In the genomic region with DNA sequence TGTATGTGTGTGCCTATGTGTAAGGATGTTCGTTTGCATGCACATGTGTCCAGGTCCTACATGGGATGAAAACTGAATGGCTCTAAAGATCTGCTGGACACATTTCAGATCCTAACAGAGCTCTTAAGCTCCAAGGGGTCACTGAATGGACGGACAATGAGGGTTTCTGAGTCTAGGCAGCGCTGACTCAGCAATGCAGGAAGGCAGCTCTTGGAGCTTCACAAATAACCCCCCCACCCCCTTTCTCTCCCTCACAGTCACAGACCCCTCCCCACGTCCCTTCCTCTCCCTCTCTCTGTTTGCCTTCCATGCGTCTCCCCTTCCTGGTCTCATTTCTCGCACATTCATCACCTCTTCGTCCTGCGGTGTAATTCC, we compare ENCODE assay signal across 15 cellular contexts.
A peak's percentile ranks its signal among the peaks of the same experiment; 100 is the strongest.
DNase-seq lines count a peak whose midpoint lies in the region; ATAC-seq and TF ChIP-seq lines count a peak whose summit lies in the region.
"Had no signal": no experiment of that assay in that cellular context is flagged by ENCODE, and none has a peak within 500 bp of the region (broad histone marks: within the 10 kb centered on the region; RNA-seq: fewer than 3 reads in every experiment).

No MANE protein-coding gene starts in this region.

- no peak overlapping the region for H2AFZ ChIP-seq in GM23338
- no peak overlapping the region for H2AFZ ChIP-seq in neural progenitor cell (replicated peaks)

- ATAC-seq in GM23338 (no peak), RWPE2 (ENCODE audit: low read depth) (no peak), GM21528 (IDR thresholded peaks at IDR 0.05; ENCODE audit: low FRiP score, unreplicated experiment) (no peak)
- ATAC-seq in stimulated activated memory B cell treated with anti-CD40 and anti-IgM and Interleukin-4, amounts not matched to agents 10 μg/mL and 1 μg/mL and 100 μg/mL, for 72 hours, result no peak
- ATAC-seq in stimulated activated naive CD8-positive, alpha-beta T cell treated with anti-CD3 and anti-CD28 coated beads, Interleukin-15, amount 100 ng/mL, for 72 hours, result no peak
- ATAC-seq: CD8-positive, alpha-beta T cell had no signal

- H3K9me3 Mint-ChIP-seq in GM23338 (no peaks in the 10 kb centered on the region), neural progenitor cell (peaks cover 5% of the 10 kb centered on the region), osteocyte (ENCODE audit: unreplicated experiment) (no peaks in the 10 kb centered on the region)
- no peaks in the 10 kb centered on the region for H3K9me3 Mint-ChIP-seq in stimulated activated memory B cell treated with anti-CD40 and anti-IgM and Interleukin-4, amounts not matched to agents 10 μg/mL and 1 μg/mL and 100 μg/mL, for 72 hours
- H3K9me3 Mint-ChIP-seq in stimulated activated naive CD8-positive, alpha-beta T cell treated with anti-CD3 and anti-CD28 coated beads, Interleukin-15, amount 100 ng/mL, for 72 hours, result no peaks in the 10 kb centered on the region
- H3K9me3 Mint-ChIP-seq: CD8-positive, alpha-beta T cell had no signal

- H3K79me2 ChIP-seq in GM23338 (replicated peaks; ENCODE audit: insufficient read depth), result no peaks in the 10 kb centered on the region
- no peaks in the 10 kb centered on the region for H3K79me2 ChIP-seq in neural progenitor cell (ENCODE audit: low read depth)

- peaks cover 5% of the 10 kb centered on the region for H3K27me3 Mint-ChIP-seq in GM23338 (ENCODE audit: insufficient read depth, low read depth, poor library complexity)
- H3K27me3 Mint-ChIP-seq in neural progenitor cell (ENCODE audit: insufficient read depth, low read depth), result peaks cover 65% of the 10 kb centered on the region
- peaks cover 53% of the 10 kb centered on the region for H3K27me3 Mint-ChIP-seq in stimulated activated memory B cell treated with anti-CD40 and anti-IgM and Interleukin-4, amounts not matched to agents 10 μg/mL and 1 μg/mL and 100 μg/mL, for 72 hours
- H3K27me3 Mint-ChIP-seq in osteocyte (ENCODE audit: unreplicated experiment), result peaks cover 24% of the 10 kb centered on the region
- H3K27me3 Mint-ChIP-seq in stimulated activated naive CD8-positive, alpha-beta T cell treated with anti-CD3 and anti-CD28 coated beads, Interleukin-15, amount 100 ng/mL, for 72 hours, result peaks cover 23% of the 10 kb centered on the region

- no peaks in the 10 kb centered on the region for H4K20me1 ChIP-seq in GM23338 (replicated peaks; ENCODE audit: insufficient read depth)
- no peaks in the 10 kb centered on the region for H4K20me1 ChIP-seq in neural progenitor cell (ENCODE audit: low read depth)

- H3K9ac ChIP-seq in neural progenitor cell, result no peak overlapping the region

- no peaks in the 10 kb centered on the region for H3K27me3 ChIP-seq in GM23338 (ENCODE audit: insufficient read depth)
- no peaks in the 10 kb centered on the region for H3K27me3 ChIP-seq in RWPE2 (ENCODE audit: insufficient read depth, poor library complexity, severe bottlenecking)
- H3K27me3 ChIP-seq in neural progenitor cell, result no peaks in the 10 kb centered on the region

- H3K9me3 ChIP-seq in RWPE2 (ENCODE audit: severe bottlenecking) (no peaks in the 10 kb centered on the region), neural progenitor cell (ENCODE audit: low read depth) (no peaks in the 10 kb centered on the region)

- H3K4me3 ChIP-seq in GM23338 (no peak overlapping the region), RWPE2 (ENCODE audit: severe bottlenecking) (no peak overlapping the region), neural progenitor cell (no peak overlapping the region)

- H3K36me3 ChIP-seq in GM23338 (ENCODE audit: insufficient read depth) (no peaks in the 10 kb centered on the region), RWPE2 (ENCODE audit: low read depth) (no peaks in the 10 kb centered on the region), neural progenitor cell (no peaks in the 10 kb centered on the region)

- no peak for TF ChIP-seq CTCF in GM23338 (conservative IDR thresholded peaks at IDR 0.05; ENCODE audit: low read depth in 2 of 2)
- no peak for TF ChIP-seq CTCF in RWPE2 (IDR thresholded peaks at IDR 0.05; ENCODE audit: poor library complexity, severe bottlenecking)
- TF ChIP-seq CTCF in neural progenitor cell (IDR thresholded peaks at IDR 0.05), result no peak
- TF ChIP-seq CTCF in osteocyte (IDR thresholded peaks at IDR 0.05), result no peak

- no peak for DNase-seq in GM23338 (ENCODE audit: low spot score)
- peak; percentile 52 for DNase-seq in RWPE2 (ENCODE audit: low spot score)
- peak; percentile 25 for DNase-seq in neural progenitor cell (ENCODE audit: low spot score)
- DNase-seq in osteocyte (ENCODE audit: extremely low spot score, unreplicated experiment), result no peak
- DNase-seq in stimulated activated naive CD8-positive, alpha-beta T cell treated with anti-CD3 and anti-CD28 coated beads, Interleukin-15, amount 100 ng/mL, for 72 hours, result no peak
- DNase-seq: AML-193; CD8-positive, alpha-beta T cell; DMS 273 treated with DMSO at 0.1 percent for 48 hours; DMS53; DND-41; EL; HCEC 1CT had no signal

- peaks cover 10% of the 10 kb centered on the region for H3K4me1 ChIP-seq in GM23338 (ENCODE audit: insufficient read depth)
- peaks cover 17% of the 10 kb centered on the region for H3K4me1 ChIP-seq in RWPE2 (ENCODE audit: insufficient read depth, poor library complexity, severe bottlenecking)
- H3K4me1 ChIP-seq in neural progenitor cell, result peaks cover 49% of the 10 kb centered on the region

- H3K36me3 Mint-ChIP-seq in GM23338 (ENCODE audit: low read depth) (no peaks in the 10 kb centered on the region), neural progenitor cell (no peaks in the 10 kb centered on the region), osteocyte (ENCODE audit: unreplicated experiment) (no peaks in the 10 kb centered on the region)
- no peaks in the 10 kb centered on the region for H3K36me3 Mint-ChIP-seq in stimulated activated memory B cell treated with anti-CD40 and anti-IgM and Interleukin-4, amounts not matched to agents 10 μg/mL and 1 μg/mL and 100 μg/mL, for 72 hours
- H3K36me3 Mint-ChIP-seq: CD8-positive, alpha-beta T cell had no signal

- H3K27ac Mint-ChIP-seq in GM23338, result peak overlapping the region; percentile 4; the same call in 1 of the 2 replicates
- H3K27ac Mint-ChIP-seq in neural progenitor cell, result no peak overlapping the region
- no peak overlapping the region for H3K27ac Mint-ChIP-seq in stimulated activated memory B cell treated with anti-CD40 and anti-IgM and Interleukin-4, amounts not matched to agents 10 μg/mL and 1 μg/mL and 100 μg/mL, for 72 hours
- H3K27ac Mint-ChIP-seq in osteocyte (ENCODE audit: unreplicated experiment), result no peak overlapping the region
- no peak overlapping the region for H3K27ac Mint-ChIP-seq in stimulated activated naive CD8-positive, alpha-beta T cell treated with anti-CD3 and anti-CD28 coated beads, Interleukin-15, amount 100 ng/mL, for 72 hours
- H3K27ac Mint-ChIP-seq: CD8-positive, alpha-beta T cell had no signal

- H3K4me1 Mint-ChIP-seq in GM23338, result peaks cover 24% of the 10 kb centered on the region
- H3K4me1 Mint-ChIP-seq in neural progenitor cell, result peaks cover 59% of the 10 kb centered on the region
- H3K4me1 Mint-ChIP-seq in stimulated activated memory B cell treated with anti-CD40 and anti-IgM and Interleukin-4, amounts not matched to agents 10 μg/mL and 1 μg/mL and 100 μg/mL, for 72 hours, result peaks cover 39% of the 10 kb centered on the region
- H3K4me1 Mint-ChIP-seq in osteocyte (ENCODE audit: unreplicated experiment), result no peaks in the 10 kb centered on the region
- no peaks in the 10 kb centered on the region for H3K4me1 Mint-ChIP-seq in stimulated activated naive CD8-positive, alpha-beta T cell treated with anti-CD3 and anti-CD28 coated beads, Interleukin-15, amount 100 ng/mL, for 72 hours

- H3K4me2 ChIP-seq in GM23338, result no peak overlapping the region
- H3K4me2 ChIP-seq in neural progenitor cell, result peak overlapping the region; percentile 22

- H3F3A ChIP-seq in GM23338 (replicated peaks; ENCODE audit: low read depth) (no peaks in the 10 kb centered on the region), neural progenitor cell (ENCODE audit: low read depth) (peaks cover 23% of the 10 kb centered on the region)

- H3K9me2 ChIP-seq in GM23338 (ENCODE audit: insufficient read depth), result no peaks in the 10 kb centered on the region

- H3K27ac ChIP-seq in GM23338 (ENCODE audit: low read depth) (no peak overlapping the region), RWPE2 (ENCODE audit: poor library complexity, severe bottlenecking) (no peak overlapping the region), neural progenitor cell (no peak overlapping the region)
- H3K27ac ChIP-seq: C4-2B had no signal

- H3K4me3 Mint-ChIP-seq in GM23338 (no peak overlapping the region), neural progenitor cell (peak overlapping the region; percentile 34), osteocyte (ENCODE audit: unreplicated experiment) (no peak overlapping the region)
- H3K4me3 Mint-ChIP-seq in stimulated activated memory B cell treated with anti-CD40 and anti-IgM and Interleukin-4, amounts not matched to agents 10 μg/mL and 1 μg/mL and 100 μg/mL, for 72 hours, result peak overlapping the region; percentile 13
- H3K4me3 Mint-ChIP-seq in stimulated activated naive CD8-positive, alpha-beta T cell treated with anti-CD3 and anti-CD28 coated beads, Interleukin-15, amount 100 ng/mL, for 72 hours, result no peak overlapping the region
- H3K4me3 Mint-ChIP-seq: CD8-positive, alpha-beta T cell had no signal

TF ChIP-seq in GM23338, 12 proteins besides CTCF, POLR2A, EP300 and RAD21 (continues in another document):
- TF ChIP-seq NANOG (IDR thresholded peaks at IDR 0.05; ENCODE audit: borderline replicate concordance), result no peak
- TF ChIP-seq STAT1 (IDR thresholded peaks at IDR 0.05; ENCODE audit: unreplicated experiment), result no peak
- no peak for TF ChIP-seq ZNF114 (CRISPR knock-in tag; IDR thresholded peaks at IDR 0.05)
- no peak for TF ChIP-seq CREB1 (CRISPR knock-in tag; IDR thresholded peaks at IDR 0.05; ENCODE audit: low read depth)
- TF ChIP-seq, protein P1, sequence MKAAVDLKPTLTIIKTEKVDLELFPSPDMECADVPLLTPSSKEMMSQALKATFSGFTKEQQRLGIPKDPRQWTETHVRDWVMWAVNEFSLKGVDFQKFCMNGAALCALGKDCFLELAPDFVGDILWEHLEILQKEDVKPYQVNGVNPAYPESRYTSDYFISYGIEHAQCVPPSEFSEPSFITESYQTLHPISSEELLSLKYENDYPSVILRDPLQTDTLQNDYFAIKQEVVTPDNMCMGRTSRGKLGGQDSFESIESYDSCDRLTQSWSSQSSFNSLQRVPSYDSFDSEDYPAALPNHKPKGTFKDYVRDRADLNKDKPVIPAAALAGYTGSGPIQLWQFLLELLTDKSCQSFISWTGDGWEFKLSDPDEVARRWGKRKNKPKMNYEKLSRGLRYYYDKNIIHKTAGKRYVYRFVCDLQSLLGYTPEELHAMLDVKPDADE (IDR thresholded peaks at IDR 0.05), result no peak

Comparison
In these comparisons a context has a peak if more than half of its experiments do, and no peak if none do; other contexts are left out.
1. DNase-seq: peak in RWPE2 (single experiment) and neural progenitor cell (single experiment); none in GM23338 (single experiment), osteocyte (single experiment) and stimulated activated naive CD8-positive, alpha-beta T cell treated with anti-CD3 and anti-CD28 coated beads, Interleukin-15, amount 100 ng/mL, for 72 hours (0 of 2).
2. H3K4me3 Mint-ChIP-seq: peak in neural progenitor cell (single experiment) and stimulated activated memory B cell treated with anti-CD40 and anti-IgM and Interleukin-4, amounts not matched to agents 10 μg/mL and 1 μg/mL and 100 μg/mL, for 72 hours (single experiment); none in GM23338 (single experiment), osteocyte (single experiment) and stimulated activated naive CD8-positive, alpha-beta T cell treated with anti-CD3 and anti-CD28 coated beads, Interleukin-15, amount 100 ng/mL, for 72 hours (0 of 2).